In the genomic region with DNA sequence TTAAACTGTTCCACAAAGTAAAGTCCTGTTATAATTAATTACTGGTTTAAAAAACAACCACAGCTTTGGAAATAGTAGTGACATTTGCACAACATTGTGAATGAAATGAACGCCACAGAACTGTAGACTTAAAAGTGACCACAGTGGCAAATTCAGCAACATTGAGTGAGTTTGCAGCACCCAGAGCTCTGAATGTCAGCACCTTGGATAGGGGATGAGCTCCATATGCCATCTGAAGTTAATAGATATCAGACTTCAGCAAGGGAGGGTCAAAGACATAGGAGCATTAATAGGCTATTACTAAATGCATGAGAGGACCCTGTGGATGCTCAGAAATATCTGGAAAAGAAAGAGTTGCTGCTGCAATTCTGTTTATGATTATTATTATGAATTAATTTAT, we compare ENCODE assay signal across 23 cellular contexts. TPM values are rescaled to one million over a fixed set of nuclear protein-coding genes. Genes with fewer than 3 reads are reported as not detected.
"Had no signal": no experiment of that assay in that cellular context is flagged by ENCODE, and none has a peak within 500 bp of the region (broad histone marks: within the 10 kb centered on the region; RNA-seq: fewer than 3 reads in every experiment).

No MANE protein-coding gene starts in this region.

- DNase-seq: activated CD4-positive, alpha-beta T cell treated with anti-CD3 and anti-CD28 coated beads, Interleukin-2, amount 10 ng/mL, durations not matched to agents 24 days and 14 days; activated CD4-positive, CD25-positive, alpha-beta regulatory T cell; activated CD8-positive, alpha-beta T cell treated with anti-CD3 and anti-CD28 coated beads for 36 hours; activated naive CD4-positive, alpha-beta T cell treated with Interleukin-2 at 50 U/mL for 16 hours; activated naive CD8-positive, alpha-beta T cell treated with anti-CD3 and anti-CD28 coated beads, Interleukin-2, amount 10 ng/mL, durations not matched to agents 7 days and 5 days; activated T-cell treated with anti-CD3 and anti-CD28 coated beads, Interleukin-2, amount 50 U/mL, for 24 hours; cortex of kidney; erythroblast; foreskin melanocyte; hypothalamus; kidney glomerular epithelial cell; mesenchymal stem cell; naive thymus-derived CD8-positive, alpha-beta T cell; retina; stimulated activated naive CD8-positive, alpha-beta T cell treated with anti-CD3 and anti-CD28 coated beads, Interleukin-15, Interleukin-2, amounts not matched to agents 100 U/mL and 50 U/mL, for 24 hours; T1000; uterus had no signal

- FAIRE-seq: endometrium had no signal

- H3K4me1 ChIP-seq: tibial nerve, uterus had no signal

- H3K27ac ChIP-seq: neutrophil, tibial nerve, uterus had no signal

- H3K36me3 ChIP-seq: neutrophil, tibial nerve, uterus had no signal

- ATAC-seq: activated CD8-positive, alpha-beta T cell treated with anti-CD3 and anti-CD28 coated beads for 36 hours; naive thymus-derived CD8-positive, alpha-beta T cell; stimulated activated naive CD8-positive, alpha-beta T cell treated with anti-CD3 and anti-CD28 coated beads, Interleukin-15, Interleukin-2, amounts not matched to agents 100 U/mL and 50 U/mL, for 24 hours had no signal

- H3K4me3 ChIP-seq: tibial nerve, uterus had no signal

- H3K27me3 ChIP-seq: neutrophil, tibial nerve, uterus had no signal

- H3K9me3 ChIP-seq: neutrophil, tibial nerve, uterus had no signal

RNA-seq across cellular contexts. Expression of a gene that starts 55.3 kb away (rescaled TPM):
- total RNA-seq: activated CD4-positive, alpha-beta T cell treated with anti-CD3 and anti-CD28 coated beads, Interleukin-2, amount 10 ng/mL, durations not matched to agents 24 days and 14 days; activated CD8-positive, alpha-beta T cell treated with anti-CD3 and anti-CD28 coated beads for 36 hours; activated naive CD8-positive, alpha-beta T cell treated with anti-CD3 and anti-CD28 coated beads, Interleukin-2, amount 10 ng/mL, durations not matched to agents 7 days and 5 days; activated T-helper 2 cell treated with anti-CD3 and anti-CD28 coated beads, Interferon-gamma antibody, Interleukin-2, Interleukin-4, amounts not matched to agents 10 μg/mL and 5 μg/mL and 100 μg/mL, durations not matched to agents 14 hours and 24 hours and 36 hours; naive thymus-derived CD8-positive, alpha-beta T cell; T-helper 1 cell treated with Interleukin-12 subunit alpha and Interleukin-12 subunit beta and Interleukin-4 antibody, amounts not matched to agents 30 ng/mL and 1 ng/mL, for 36 hours; tibial nerve had no signal
- polyA plus RNA-seq: liver had no signal
